15 cellular contexts compared by ENCODE assay signal in genomic region chr7:158648787-158649186, GRCh38. TPM values are rescaled to one million over a fixed set of nuclear protein-coding genes. Genes with fewer than 3 reads are reported as not detected.
DNase-seq lines count a peak whose midpoint lies in the region; ATAC-seq, FAIRE-seq and TF ChIP-seq lines count a peak whose summit lies in the region.
"Had no signal": no experiment of that assay in that cellular context is flagged by ENCODE, and none has a peak within 500 bp of the region (broad histone marks: within the 10 kb centered on the region; RNA-seq: fewer than 3 reads in every experiment).

No MANE protein-coding gene starts in this region.

- H3K4me1 Mint-ChIP-seq in CD14-positive monocyte, result no peaks in the 10 kb centered on the region

- TF ChIP-seq EP300 in HepG2 (IDR thresholded peaks at IDR 0.05; ENCODE audit: low read depth in 2 of 2, low read length in 2 of 2) (no peak), HepG2 (CRISPR knock-in tag; IDR thresholded peaks at IDR 0.05; ENCODE audit: borderline replicate concordance) (no peak)

- no peak overlapping the region for H3K4me3 Mint-ChIP-seq in CD14-positive monocyte
- H3K4me3 Mint-ChIP-seq: activated CD8-positive, alpha-beta T cell treated with anti-CD3 and anti-CD28 coated beads, Interleukin-2, amount 10 ng/mL, durations not matched to agents 7 days and 5 days; activated T-helper 17 cell treated with anti-CD3 and anti-CD28 coated beads, Interleukin-2, amount 50 U/mL, for 72 hours; CD4-positive, alpha-beta T cell had no signal

- H3K27ac ChIP-seq in brain microvascular endothelial cell (peak overlapping the region; percentile 60), HepG2 (ENCODE audit: extremely low read length, insufficient read depth, low read length) (peak overlapping the region; percentile 36), subcutaneous abdominal adipose tissue (ENCODE audit: low read depth, low read length) (peak overlapping the region; percentile 30)
- H3K27ac ChIP-seq: heart right ventricle, VCaP had no signal

- peaks cover 6% of the 10 kb centered on the region for H3K79me2 ChIP-seq in HepG2 (ENCODE audit: insufficient read depth, low read length)

- CTCF ChIA-PET in HepG2 (lab: Yijun Ruan, JAX; ENCODE audit: low intra/inter-chr PET ratio, low total read pairs), result no interaction called here

- no peaks in the 10 kb centered on the region for H3K27me3 Mint-ChIP-seq in CD14-positive monocyte (ENCODE audit: low read depth in 3 of 3)
- H3K27me3 Mint-ChIP-seq: activated T-helper 17 cell treated with anti-CD3 and anti-CD28 coated beads, Interleukin-2, amount 50 U/mL, for 72 hours; CD4-positive, alpha-beta T cell had no signal

- peak; percentile 18 for DNase-seq in HuH-7 (ENCODE audit: low spot score)
- DNase-seq in brain microvascular endothelial cell, result no peak
- peak; percentile 14 for DNase-seq in HepG2 (ENCODE audit: low spot score)
- no peak for DNase-seq in dermis blood vessel endothelial cell
- no peak for DNase-seq in CD14-positive monocyte (ENCODE audit: low spot score)
- no peak for DNase-seq in iPS-NIHi7 (ENCODE audit: extremely low spot score)
- DNase-seq: activated CD8-positive, alpha-beta T cell treated with anti-CD3 and anti-CD28 coated beads, Interleukin-2, amount 10 ng/mL, durations not matched to agents 7 days and 5 days; CD4-positive, alpha-beta T cell; heart right ventricle; NCI-H2081; posterior cingulate gyrus; stimulated activated naive CD8-positive, alpha-beta T cell treated with anti-CD3 and anti-CD28 coated beads, Interleukin-15, Interleukin-2, amounts not matched to agents 100 U/mL and 50 U/mL, for 24 hours had no signal

- peak overlapping the region in 1 of 7 donors; percentile 20 for H3K27ac Mint-ChIP-seq in CD14-positive monocyte
- H3K27ac Mint-ChIP-seq: activated CD8-positive, alpha-beta T cell treated with anti-CD3 and anti-CD28 coated beads, Interleukin-2, amount 10 ng/mL, durations not matched to agents 7 days and 5 days; activated T-helper 17 cell treated with anti-CD3 and anti-CD28 coated beads, Interleukin-2, amount 50 U/mL, for 72 hours; CD4-positive, alpha-beta T cell had no signal

- no peaks in the 10 kb centered on the region for H3K27me3 ChIP-seq in brain microvascular endothelial cell (replicated peaks)
- no peaks in the 10 kb centered on the region for H3K27me3 ChIP-seq in HepG2 (ENCODE audit: control insufficient read depth in 1 of 2, insufficient read depth in 2 of 2, low read length in 2 of 2)
- H3K27me3 ChIP-seq in subcutaneous abdominal adipose tissue (ENCODE audit: control insufficient read depth in 5 of 5, insufficient read depth in 4 of 5, low read length in 5 of 5), result no peaks in the 10 kb centered on the region
- H3K27me3 ChIP-seq: heart right ventricle had no signal

- no peak overlapping the region for H3K9ac ChIP-seq in HepG2 (ENCODE audit: insufficient read depth, low read depth, low read length)
- H3K9ac ChIP-seq in subcutaneous abdominal adipose tissue (ENCODE audit: low read length in 5 of 5), result no peak overlapping the region

- WGBS in HepG2 (ENCODE audit: low lambda C conversion rate), result 87% methylated on average over 9 of the region's 9 CpGs

- peaks cover 0 to 4% (median 0%) of the 10 kb centered on the region in 7 donors for H3K9me3 Mint-ChIP-seq in CD14-positive monocyte
- H3K9me3 Mint-ChIP-seq: activated T-helper 17 cell treated with anti-CD3 and anti-CD28 coated beads, Interleukin-2, amount 50 U/mL, for 72 hours; CD4-positive, alpha-beta T cell had no signal

- TF ChIP-seq POLR2A in HepG2 (IDR thresholded peaks at IDR 0.05; ENCODE audit: insufficient read depth in 1 of 2, low read depth in 2 of 2, low read length in 2 of 2), result no peak

- POLR2A ChIA-PET in HepG2 (lab: Yijun Ruan, JAX), result interaction anchor here (0.9 to 1.6 kb wide), 8 partner anchors 11 to 68 kb away, joined by 3 to 6 read pairs (median 4); partner anchors contain the start of gene NCAPG2

- no peak for TF ChIP-seq CTCF in brain microvascular endothelial cell (IDR thresholded peaks at IDR 0.05; ENCODE audit: low read depth, low read length, missing control alignments)
- no peak for TF ChIP-seq CTCF in HepG2 (CRISPR knock-in tag; IDR thresholded peaks at IDR 0.05)
- no peak for TF ChIP-seq CTCF in CD14-positive monocyte (IDR thresholded peaks at IDR 0.05)

- H3K4me1 ChIP-seq in HepG2 (ENCODE audit: insufficient read depth, low read length) (peaks cover 38% of the 10 kb centered on the region), subcutaneous abdominal adipose tissue (ENCODE audit: control insufficient read depth in 5 of 5, insufficient read depth in 5 of 5, low read length in 5 of 5) (peaks cover 0 to 9% (median 0%) of the 10 kb centered on the region in 5 donors)

- no peak for TF ChIP-seq RAD21 in HepG2 (CRISPR knock-in tag; IDR thresholded peaks at IDR 0.05)

- intact Hi-C loops in HepG2 (cut with micrococcal nuclease; ENCODE audit: unreplicated experiment) (loop anchor here (5.0 kb wide), 2 partner anchors 56 to 151 kb away; no protein-coding TSS in a partner anchor), CD14-positive monocyte (cut with micrococcal nuclease) (no loop called here)

- H3K4me2 ChIP-seq in HepG2 (ENCODE audit: low read depth, low read length), result peak overlapping the region; percentile 3; the same call in 1 of the 2 replicates

- H3K9me3 ChIP-seq in HepG2 (ENCODE audit: low read length) (no peaks in the 10 kb centered on the region), subcutaneous abdominal adipose tissue (ENCODE audit: control insufficient read depth in 5 of 5, low read length in 5 of 5) (no peaks in the 10 kb centered on the region)
- H3K9me3 ChIP-seq: heart right ventricle had no signal

- H4K20me1 ChIP-seq in HepG2 (ENCODE audit: insufficient read depth, low read length), result no peaks in the 10 kb centered on the region

- no peak overlapping the region for H3K4me3 ChIP-seq in brain microvascular endothelial cell (ENCODE audit: low read depth, low read length)
- no peak overlapping the region for H3K4me3 ChIP-seq in HepG2 (replicated peaks in 1 of 3; ENCODE audit: insufficient read depth in 1 of 3, low read depth in 2 of 3, low read length in 3 of 3)
- no peak overlapping the region for H3K4me3 ChIP-seq in subcutaneous abdominal adipose tissue (ENCODE audit: low read depth in 1 of 5, low read length in 5 of 5)
- H3K4me3 ChIP-seq: heart right ventricle had no signal

- no peak overlapping the region for H2AFZ ChIP-seq in HepG2 (ENCODE audit: low read length)

- no peak for ATAC-seq in HepG2
- ATAC-seq: activated CD8-positive, alpha-beta T cell treated with anti-CD3 and anti-CD28 coated beads, Interleukin-2, amount 10 ng/mL, durations not matched to agents 7 days and 5 days; activated T-helper 17 cell treated with anti-CD3 and anti-CD28 coated beads, Interleukin-2, amount 50 U/mL, for 72 hours; stimulated activated naive CD8-positive, alpha-beta T cell treated with anti-CD3 and anti-CD28 coated beads, Interleukin-15, Interleukin-2, amounts not matched to agents 100 U/mL and 50 U/mL, for 24 hours had no signal

- H3K36me3 ChIP-seq in brain microvascular endothelial cell (replicated peaks) (peaks cover 3% of the 10 kb centered on the region), HepG2 (replicated peaks in 1 of 2; ENCODE audit: control insufficient read depth in 1 of 2, insufficient read depth in 2 of 2, low read length in 2 of 2) (peaks cover 10 to 53% of the 10 kb centered on the region in 2 experiments), subcutaneous abdominal adipose tissue (ENCODE audit: control insufficient read depth in 5 of 5, insufficient read depth in 5 of 5, low read length in 5 of 5) (peaks cover 11 to 27% (median 18%) of the 10 kb centered on the region in 5 donors)

- no TSS peak for BruUV-seq in HepG2 (replicated peaks; lab: Mats Ljungman, UMichigan)

- peak; percentile 40 for FAIRE-seq in HepG2 (lab: Jason Lieb, UNC)

- in situ Hi-C loops in brain microvascular endothelial cell (cut with HindIII; ENCODE audit: low pct_ligation_motif_present, low sequenced_read_pairs), result no loop called here
- in situ Hi-C loops in HepG2 (cut with HindIII; ENCODE audit: extremely low pct_ligation_motif_present, low pct_unique_long_range_greater_than_20kb), result no loop called here

- H3K36me3 Mint-ChIP-seq in CD14-positive monocyte, result peaks cover 64 to 88% of the 10 kb centered on the region in 2 donors

TF ChIP-seq in HepG2, 621 proteins besides CTCF, POLR2A, EP300 and RAD21 (continues in another document):
- TF ChIP-seq CREB1 (IDR thresholded peaks at IDR 0.05) (no peak), CREB1 (CRISPR knock-in tag; IDR thresholded peaks at IDR 0.05) (no peak), PAX8 (CRISPR knock-in tag; IDR thresholded peaks at IDR 0.05; ENCODE audit: borderline replicate concordance) (no peak), MXI1 (IDR thresholded peaks at IDR 0.05; ENCODE audit: borderline replicate concordance, low read depth, low read length) (no peak), HOXA5 (CRISPR knock-in tag; IDR thresholded peaks at IDR 0.05) (no peak), TARDBP (CRISPR knock-in tag; IDR thresholded peaks at IDR 0.05) (no peak), ZNF564 (CRISPR knock-in tag; IDR thresholded peaks at IDR 0.05) (no peak), ZNF841 (CRISPR knock-in tag; IDR thresholded peaks at IDR 0.05; ENCODE audit: borderline replicate concordance) (no peak)

RNA-seq across cellular contexts. Expression of gene NCAPG2, which starts 55.8 kb away (rescaled TPM):
- total RNA-seq in HepG2 (2016; rRNA removed; fragmentation: Illumina TruSeq; extraction: Trizol) (30.7 and 46.3 TPM in 2 replicates), dermis blood vessel endothelial cell (12.4 and 46.8 TPM in 2 replicates)
- 4.3 and 4.9 TPM in 2 replicates for total RNA-seq in HepG2 (2016; cell fraction: cytosol; rRNA removed; fragmentation: Illumina TruSeq; extraction: Trizol; ENCODE audit: low read depth)
- total RNA-seq in HepG2 (2016; cell fraction: insoluble cytoplasmic fraction; rRNA removed; fragmentation: Illumina TruSeq; extraction: Trizol), result 31.3 and 48.9 TPM in 2 replicates
- total RNA-seq in HepG2 (2016; cell fraction: membrane; rRNA removed; fragmentation: Illumina TruSeq; extraction: Trizol), result 10.3 and 10.6 TPM in 2 replicates
- 33.8 and 35.6 TPM in 2 replicates for total RNA-seq in HepG2 (2016; cell fraction: nucleus; rRNA removed; fragmentation: Illumina TruSeq; extraction: Trizol)
- polyA plus RNA-seq in HepG2 (2011; rRNA removed) (10.4 and 15.1 TPM in 2 replicates), CD14-positive monocyte (1 to 10 TPM; 1.1 to 1.7 TPM)
- polyA plus RNA-seq in HepG2 (2011; cell fraction: cytosol; rRNA removed), result 10.6 and 12.1 TPM in 2 replicates
- 14.6 and 15.9 TPM in 2 replicates for polyA plus RNA-seq in HepG2 (2011; cell fraction: nucleus; rRNA removed)
- polyA plus RNA-seq in HepG2 (2012), result 9.7 and 17.7 TPM in 2 replicates
- 0.87 and 1.1 TPM in 2 replicates for polyA plus RNA-seq in HepG2 (2016; cell fraction: cytosol; fragmentation: Illumina TruSeq; extraction: Trizol; ENCODE audit: low read depth)
- polyA plus RNA-seq in HepG2 (2016; cell fraction: insoluble cytoplasmic fraction; fragmentation: Illumina TruSeq; extraction: Trizol; ENCODE audit: low read depth), result 41.4 and 43.6 TPM in 2 replicates
- polyA plus RNA-seq in HepG2 (2016; cell fraction: membrane; fragmentation: Illumina TruSeq; extraction: Trizol; ENCODE audit: low read depth), result 3.0 and 3.9 TPM in 2 replicates
- 40.5 and 41.8 TPM in 2 replicates for polyA plus RNA-seq in HepG2 (2016; cell fraction: nucleus; fragmentation: Illumina TruSeq; extraction: Trizol; ENCODE audit: insufficient read depth, low read depth)
- polyA minus RNA-seq in HepG2 (2011; rRNA and poly(A)+ RNA removed; ENCODE audit: low replicate concordance), result 50.3 and 124 TPM in 2 replicates
- polyA minus RNA-seq in HepG2 (2011; cell fraction: cytosol; rRNA and poly(A)+ RNA removed), result 9.1 and 16.4 TPM in 2 replicates
- 27.6 and 33.7 TPM in 2 replicates for polyA minus RNA-seq in HepG2 (2011; cell fraction: nucleus; rRNA and poly(A)+ RNA removed)

Comparison
In these comparisons a context has a peak if more than half of its experiments do, and no peak if none do; other contexts are left out.
1. DNase-seq: peak in HuH-7 (single experiment) and HepG2 (single experiment); none in brain microvascular endothelial cell (single experiment), dermis blood vessel endothelial cell (single experiment), CD14-positive monocyte (single experiment) and iPS-NIHi7 (single experiment).
2. Peak in every context shown above with its lines, with median percentiles within 50 percentile points of each other: H3K27ac ChIP-seq.